8 cellular contexts compared by ENCODE assay signal in the genomic region with DNA sequence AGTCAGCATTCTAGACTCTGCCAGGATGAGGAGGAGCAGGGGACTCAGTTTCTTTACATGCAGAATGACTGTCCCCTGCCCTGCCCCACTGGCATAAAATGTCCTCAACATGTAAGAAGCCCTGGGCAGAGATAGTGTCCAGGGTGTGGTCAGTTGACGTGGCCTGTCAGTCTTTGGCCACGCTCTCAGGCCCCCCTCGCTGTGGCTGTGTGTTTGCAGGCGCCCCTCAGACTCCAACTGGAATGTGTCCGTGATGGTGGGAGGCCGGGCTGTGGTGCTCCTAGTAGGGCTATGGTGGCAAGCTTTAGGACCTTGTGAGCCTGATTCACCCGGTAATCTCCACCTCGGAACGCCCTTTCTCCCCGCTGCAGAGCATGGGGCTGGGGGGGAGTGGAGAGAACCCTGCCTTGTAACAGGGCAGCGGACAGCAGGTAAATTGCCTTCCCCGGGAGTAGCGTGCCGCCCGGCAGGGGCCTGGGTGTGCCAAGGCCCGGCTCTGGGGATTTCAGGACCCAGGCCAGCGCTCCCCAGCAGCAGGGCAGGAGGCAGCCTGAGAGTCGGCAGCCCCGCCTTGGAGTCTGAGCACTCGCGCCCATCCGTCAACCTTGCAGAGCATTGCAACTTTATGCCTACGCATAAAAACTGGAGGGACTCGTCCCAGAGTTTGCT.
DNase-seq lines count a peak whose midpoint lies in the region; ATAC-seq, FAIRE-seq and TF ChIP-seq lines count a peak whose summit lies in the region.

No MANE protein-coding gene starts in this region.

- peak; percentile 6 for DNase-seq in AG04450 (ENCODE audit: low read depth, low spot score)
- no peak for DNase-seq in GM12878 (ENCODE audit: low read depth, low spot score)
- DNase-seq in kidney glomerular epithelial cell (lab: John Stamatoyannopoulos, UW): peak; percentile 48
- DNase-seq in midbrain (lab: John Stamatoyannopoulos, UW): no peak
- DNase-seq in natural killer cell: no peak
- DNase-seq in activated CD8-positive, alpha-beta memory T cell treated with anti-CD3 and anti-CD28 coated beads for 24 hours: no peak

- RAD21 ChIA-PET in GM12878 (lab: Charles Lee; ENCODE audit: unreplicated experiment): no interaction called here

- no peak for TF ChIP-seq EP300 in GM12878 (IDR thresholded peaks at IDR 0.05; ENCODE audit: borderline replicate concordance in 1 of 2, control insufficient read depth in 1 of 2, low read depth in 2 of 2, low read length in 2 of 2)

- TF ChIP-seq RAD21 in GM12878 (IDR thresholded peaks at IDR 0.05; ENCODE audit: insufficient read depth, low read depth, low read length): no peak

- in situ Hi-C loops in GM12878 (cut with MboI): no loop called here

- H3K27me3 ChIP-seq in AG04450 (ENCODE audit: control insufficient read depth, insufficient read depth, low read length) (peaks cover 5% of the 10 kb centered on the region), GM12878 (replicated peaks in 1 of 2; ENCODE audit: control insufficient read depth in 2 of 2, insufficient read depth in 2 of 2, low read length in 1 of 2) (peaks cover 0 to 2% of the 10 kb centered on the region in 2 experiments; a peak in 1 of 4 replicates)

- intact Hi-C loops in GM12878 (cut with micrococcal nuclease; ENCODE audit: unreplicated experiment): no loop called here
- intact Hi-C loops in natural killer cell (cut with micrococcal nuclease): no loop called here

- TF ChIP-seq CTCF in AG04450 (IDR thresholded peaks at IDR 0.05; ENCODE audit: low read depth, low read length) (no peak), HEK293 (tag by site-specific recombination; IDR thresholded peaks at IDR 0.05) (0 out of 2 replicates have a peak, but pooled peaks have one; percentile 25), GM12878 (IDR thresholded peaks at IDR 0.05 in 2 of 3, conservative IDR thresholded peaks at IDR 0.05 in 1 of 3; ENCODE audit: control insufficient read depth in 2 of 3, extremely low read depth in 1 of 3, insufficient read depth in 1 of 3, low read depth in 3 of 3, low read length in 3 of 3) (no peak), natural killer cell (IDR thresholded peaks at IDR 0.05) (no peak)

- 0 out of 3 replicates have a peak, but pooled peaks have one; percentile 34 for ATAC-seq in GM12878
- ATAC-seq in natural killer cell: no peak
- no peak for ATAC-seq in GM18511 (IDR thresholded peaks at IDR 0.05; ENCODE audit: unreplicated experiment)

- no peaks in the 10 kb centered on the region for H3K79me2 ChIP-seq in GM12878 (ENCODE audit: control insufficient read depth, insufficient read depth, low read length)

- TF ChIP-seq POLR2A in GM12878 (IDR thresholded peaks at IDR 0.05; ENCODE audit: low read depth, low read length): no peak

- no peaks in the 10 kb centered on the region for H3K9me3 Mint-ChIP-seq in natural killer cell

- no peak overlapping the region for H3K27ac ChIP-seq in AG04450 (ENCODE audit: low read depth, low read length)
- no peak overlapping the region for H3K27ac ChIP-seq in HEK293 (ENCODE audit: extremely low read depth, low read depth, low read length)
- no peak overlapping the region for H3K27ac ChIP-seq in GM12878 (ENCODE audit: control insufficient read depth, insufficient read depth)

- H3K4me1 ChIP-seq in HEK293 (ENCODE audit: control insufficient read depth, insufficient read depth, low read length) (peaks cover 14% of the 10 kb centered on the region), GM12878 (ENCODE audit: control insufficient read depth, insufficient read depth, low read length) (no peaks in the 10 kb centered on the region)

- no peak overlapping the region for H2AFZ ChIP-seq in GM12878 (ENCODE audit: control insufficient read depth, low read depth, low read length)

- H3K4me3 ChIP-seq in AG04450 (ENCODE audit: low read depth, low read length) (no peak overlapping the region), HEK293 (ENCODE audit: low read depth, low read length) (no peak overlapping the region), GM12878 (no peak overlapping the region)

- H4K20me1 ChIP-seq in GM12878 (ENCODE audit: control insufficient read depth, insufficient read depth): no peaks in the 10 kb centered on the region

- no peak overlapping the region for H3K9ac ChIP-seq in GM12878 (ENCODE audit: control insufficient read depth, insufficient read depth, low read length)

- H3K9me3 ChIP-seq in AG04450 (ENCODE audit: control insufficient read depth, insufficient read depth, low read length): no peaks in the 10 kb centered on the region; the same call in 1 of the 2 replicates
- no peaks in the 10 kb centered on the region; the same call in 1 of the 2 replicates for H3K9me3 ChIP-seq in HEK293 (ENCODE audit: control insufficient read depth, insufficient read depth, low read depth, low read length)
- no peaks in the 10 kb centered on the region for H3K9me3 ChIP-seq in GM12878 (replicated peaks; ENCODE audit: control insufficient read depth, insufficient read depth, low read length)

- 18% methylated on average over 21 of the region's 24 CpGs for WGBS in GM12878 (ENCODE audit: insufficient coverage, insufficient replicate concordance, low lambda C conversion rate, missing lambda C conversion rate)

- no peaks in the 10 kb centered on the region for H3K36me3 Mint-ChIP-seq in natural killer cell

- no TSS peak for BruUV-seq in GM12878 (replicated peaks; lab: Mats Ljungman, UMichigan)

- CTCF ChIA-PET in AG04450 (lab: Charles Lee): interaction anchor here (0.6 kb wide), 1 partner anchor 335 kb away, joined by 7 read pairs; no protein-coding TSS in a partner anchor
- CTCF ChIA-PET in HEK293 (lab: Yijun Ruan, JAX): interaction anchor here (0.6 to 1.2 kb wide), 4 partner anchors 8 to 253 kb away, joined by 3 to 4 read pairs (median 3); no protein-coding TSS in a partner anchor
- CTCF ChIA-PET in GM12878 (lab: Yijun Ruan, JAX): no interaction called here

- peaks cover 20 to 29% of the 10 kb centered on the region in 2 donors for H3K27me3 Mint-ChIP-seq in natural killer cell (ENCODE audit: low read depth in 2 of 2)

- H3K4me3 Mint-ChIP-seq in natural killer cell: no peak overlapping the region

- H3K36me3 ChIP-seq in HEK293 (ENCODE audit: control insufficient read depth in 2 of 2, insufficient read depth in 1 of 2, low read length in 2 of 2) (no peaks in the 10 kb centered on the region; a peak in 1 of 3 replicates), GM12878 (ENCODE audit: control insufficient read depth in 2 of 2, insufficient read depth in 2 of 2, low read length in 1 of 2) (no peaks in the 10 kb centered on the region)

- SMC1A ChIA-PET in GM12878 (lab: Charles Lee; ENCODE audit: uncharacterized antibody, unreplicated experiment): no interaction called here

- FAIRE-seq in GM12878 (lab: Jason Lieb, UNC): no peak

- H3K4me2 ChIP-seq in GM12878 (ENCODE audit: control insufficient read depth, insufficient read depth): no peak overlapping the region

- POLR2A ChIA-PET in AG04450 (lab: Yijun Ruan, JAX): no interaction called here
- POLR2A ChIA-PET in HEK293 (lab: Yijun Ruan, JAX): no interaction called here
- POLR2A ChIA-PET in GM12878 (lab: Charles Lee): no interaction called here

- no peak overlapping the region for H3K27ac Mint-ChIP-seq in natural killer cell

- H3K4me1 Mint-ChIP-seq in natural killer cell: no peaks in the 10 kb centered on the region

TF ChIP-seq in GM12878, 131 proteins besides CTCF, POLR2A, EP300 and RAD21 (continues in another document):
- TF ChIP-seq, protein P1, sequence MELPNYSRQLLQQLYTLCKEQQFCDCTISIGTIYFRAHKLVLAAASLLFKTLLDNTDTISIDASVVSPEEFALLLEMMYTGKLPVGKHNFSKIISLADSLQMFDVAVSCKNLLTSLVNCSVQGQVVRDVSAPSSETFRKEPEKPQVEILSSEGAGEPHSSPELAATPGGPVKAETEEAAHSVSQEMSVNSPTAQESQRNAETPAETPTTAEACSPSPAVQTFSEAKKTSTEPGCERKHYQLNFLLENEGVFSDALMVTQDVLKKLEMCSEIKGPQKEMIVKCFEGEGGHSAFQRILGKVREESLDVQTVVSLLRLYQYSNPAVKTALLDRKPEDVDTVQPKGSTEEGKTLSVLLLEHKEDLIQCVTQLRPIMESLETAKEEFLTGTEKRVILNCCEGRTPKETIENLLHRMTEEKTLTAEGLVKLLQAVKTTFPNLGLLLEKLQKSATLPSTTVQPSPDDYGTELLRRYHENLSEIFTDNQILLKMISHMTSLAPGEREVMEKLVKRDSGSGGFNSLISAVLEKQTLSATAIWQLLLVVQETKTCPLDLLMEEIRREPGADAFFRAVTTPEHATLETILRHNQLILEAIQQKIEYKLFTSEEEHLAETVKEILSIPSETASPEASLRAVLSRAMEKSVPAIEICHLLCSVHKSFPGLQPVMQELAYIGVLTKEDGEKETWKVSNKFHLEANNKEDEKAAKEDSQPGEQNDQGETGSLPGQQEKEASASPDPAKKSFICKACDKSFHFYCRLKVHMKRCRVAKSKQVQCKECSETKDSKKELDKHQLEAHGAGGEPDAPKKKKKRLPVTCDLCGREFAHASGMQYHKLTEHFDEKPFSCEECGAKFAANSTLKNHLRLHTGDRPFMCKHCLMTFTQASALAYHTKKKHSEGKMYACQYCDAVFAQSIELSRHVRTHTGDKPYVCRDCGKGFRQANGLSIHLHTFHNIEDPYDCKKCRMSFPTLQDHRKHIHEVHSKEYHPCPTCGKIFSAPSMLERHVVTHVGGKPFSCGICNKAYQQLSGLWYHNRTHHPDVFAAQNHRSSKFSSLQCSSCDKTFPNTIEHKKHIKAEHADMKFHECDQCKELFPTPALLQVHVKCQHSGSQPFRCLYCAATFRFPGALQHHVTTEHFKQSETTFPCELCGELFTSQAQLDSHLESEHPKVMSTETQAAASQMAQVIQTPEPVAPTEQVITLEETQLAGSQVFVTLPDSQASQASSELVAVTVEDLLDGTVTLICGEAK (IDR thresholded peaks at IDR 0.05; ENCODE audit: borderline replicate concordance): no peak

Comparison
In these comparisons a context has a peak if more than half of its experiments do, and no peak if none do; other contexts are left out.
1. DNase-seq: peak in AG04450 (single experiment) and kidney glomerular epithelial cell (single experiment); none in GM12878 (single experiment), midbrain (single experiment), natural killer cell (single experiment) and activated CD8-positive, alpha-beta memory T cell treated with anti-CD3 and anti-CD28 coated beads for 24 hours (single experiment).